ENCODE assay signal across 1 cellular context in genomic region chr4:87807402-87807801, GRCh38.
TF ChIP-seq lines count a peak whose summit lies in the region.

No MANE protein-coding gene starts in this region.

TF ChIP-seq in SK-N-SH treated with all-trans-retinoic acid at 6 μM for 48 hours, 23 proteins besides CTCF, POLR2A, EP300 and RAD21 (continued from another document):
- TF ChIP-seq TSHZ2 (CRISPR knock-in tag; IDR thresholded peaks at IDR 0.05) (no peak), ZFP3 (CRISPR knock-in tag; IDR thresholded peaks at IDR 0.05) (no peak), ZNF565 (CRISPR knock-in tag; conservative IDR thresholded peaks at IDR 0.05; ENCODE audit: low read depth) (no peak)
